ENCODE assay signal across 7 cellular contexts in the genomic region with DNA sequence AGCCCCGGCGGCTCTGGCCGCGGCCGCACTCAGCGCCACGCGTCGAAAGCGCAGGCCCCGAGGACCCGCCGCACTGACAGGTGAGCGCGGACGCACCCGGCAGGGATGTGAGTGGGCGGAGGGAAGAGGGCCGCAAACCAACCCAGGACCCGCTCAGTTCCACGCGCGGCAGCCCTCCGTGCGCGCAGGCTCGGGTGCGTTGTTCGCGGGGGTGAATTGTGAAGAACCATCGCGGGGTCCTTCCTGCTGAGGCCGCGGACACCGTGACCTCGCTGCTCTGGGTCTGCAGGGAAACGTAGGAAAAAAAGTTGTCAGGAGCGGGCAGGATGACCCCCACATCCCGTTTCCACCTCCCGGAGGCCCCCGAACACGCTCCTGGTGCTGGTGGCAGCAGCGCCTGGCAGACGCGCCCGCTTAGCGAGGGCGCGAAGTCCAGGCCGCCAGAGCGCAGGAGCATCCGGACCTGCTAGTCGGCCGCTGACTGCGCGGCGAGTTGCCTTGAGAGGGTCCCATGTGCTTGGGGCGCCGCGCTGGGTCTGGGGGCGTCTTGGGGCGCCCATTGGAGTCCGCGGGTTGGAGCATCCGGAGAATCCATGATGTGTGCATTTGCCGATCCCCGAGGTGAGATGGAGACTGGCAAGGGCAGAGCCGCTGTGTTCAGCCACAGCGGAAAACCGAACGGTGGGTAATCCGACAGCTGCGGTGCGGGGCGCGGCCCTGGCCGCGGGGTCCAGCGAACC. TPM values are rescaled to one million over a fixed set of nuclear protein-coding genes. Genes with fewer than 3 reads are reported as not detected.
A peak's percentile ranks its signal among the peaks of the same experiment; 100 is the strongest.
DNase-seq lines count a peak whose midpoint lies in the region; ATAC-seq lines count a peak whose summit lies in the region.

No MANE protein-coding gene starts in this region.

- H3K4me1 Mint-ChIP-seq in activated CD8-positive, alpha-beta T cell treated with anti-CD3 and anti-CD28 coated beads, Interleukin-2, amount 10 ng/mL, durations not matched to agents 7 days and 5 days (ENCODE audit: low read depth): peaks cover 30% of the 10 kb centered on the region
- peaks cover 26% of the 10 kb centered on the region for H3K4me1 Mint-ChIP-seq in stimulated activated memory B cell treated with anti-CD40 and anti-IgM and Interleukin-4, amounts not matched to agents 10 μg/mL and 1 μg/mL and 100 μg/mL, for 72 hours

- peak overlapping the region; percentile 35 for H3K4me3 Mint-ChIP-seq in activated CD8-positive, alpha-beta T cell treated with anti-CD3 and anti-CD28 coated beads, Interleukin-2, amount 10 ng/mL, durations not matched to agents 7 days and 5 days
- H3K4me3 Mint-ChIP-seq in stimulated activated memory B cell treated with anti-CD40 and anti-IgM and Interleukin-4, amounts not matched to agents 10 μg/mL and 1 μg/mL and 100 μg/mL, for 72 hours: peak overlapping the region; percentile 54

- H3K27ac ChIP-seq in iPS-20b (ENCODE audit: low read length): no peak overlapping the region

- H3K9me3 ChIP-seq in iPS-20b (ENCODE audit: insufficient read depth, low read depth, low read length): no peaks in the 10 kb centered on the region

- H3K27ac Mint-ChIP-seq in activated CD8-positive, alpha-beta T cell treated with anti-CD3 and anti-CD28 coated beads, Interleukin-2, amount 10 ng/mL, durations not matched to agents 7 days and 5 days: no peak overlapping the region
- no peak overlapping the region for H3K27ac Mint-ChIP-seq in stimulated activated memory B cell treated with anti-CD40 and anti-IgM and Interleukin-4, amounts not matched to agents 10 μg/mL and 1 μg/mL and 100 μg/mL, for 72 hours

- peaks cover 74% of the 10 kb centered on the region for H3K27me3 Mint-ChIP-seq in activated CD8-positive, alpha-beta T cell treated with anti-CD3 and anti-CD28 coated beads, Interleukin-2, amount 10 ng/mL, durations not matched to agents 7 days and 5 days (ENCODE audit: low read depth)
- H3K27me3 Mint-ChIP-seq in stimulated activated memory B cell treated with anti-CD40 and anti-IgM and Interleukin-4, amounts not matched to agents 10 μg/mL and 1 μg/mL and 100 μg/mL, for 72 hours: peaks cover 70% of the 10 kb centered on the region

- peak overlapping the region; percentile 67 for H3K4me3 ChIP-seq in iPS-20b (ENCODE audit: low read length)

- no peak overlapping the region for H3K9ac ChIP-seq in iPS-20b (ENCODE audit: low read depth, low read length)

- H3K4me1 ChIP-seq in iPS-20b (ENCODE audit: insufficient read depth, low read length): peaks cover 8% of the 10 kb centered on the region; the same call in 1 of the 2 replicates

- no peaks in the 10 kb centered on the region for H3K36me3 ChIP-seq in iPS-20b (ENCODE audit: insufficient read depth, low read depth, low read length)

- CTCF ChIA-PET in activated CD8-positive, alpha-beta T cell treated with anti-CD3 and anti-CD28 coated beads, Interleukin-2, amount 10 ng/mL, durations not matched to agents 7 days and 5 days (lab: Charles Lee): no interaction called here

- DNase-seq in HCEC 1CT: peak; percentile 49
- DNase-seq in activated CD8-positive, alpha-beta T cell treated with anti-CD3 and anti-CD28 coated beads, Interleukin-2, amount 10 ng/mL, durations not matched to agents 7 days and 5 days: no peak
- no peak for DNase-seq in activated gamma-delta T cell (lab: John Stamatoyannopoulos, UW)
- DNase-seq in GOT3 (lab: John Stamatoyannopoulos, UW): no peak

- no peaks in the 10 kb centered on the region for H3K36me3 Mint-ChIP-seq in activated CD8-positive, alpha-beta T cell treated with anti-CD3 and anti-CD28 coated beads, Interleukin-2, amount 10 ng/mL, durations not matched to agents 7 days and 5 days (ENCODE audit: low read depth)
- no peaks in the 10 kb centered on the region for H3K36me3 Mint-ChIP-seq in stimulated activated memory B cell treated with anti-CD40 and anti-IgM and Interleukin-4, amounts not matched to agents 10 μg/mL and 1 μg/mL and 100 μg/mL, for 72 hours

- peaks cover 97% of the 10 kb centered on the region for H3K27me3 ChIP-seq in iPS-20b (ENCODE audit: insufficient read depth, low read length)

- ATAC-seq in activated CD8-positive, alpha-beta T cell treated with anti-CD3 and anti-CD28 coated beads, Interleukin-2, amount 10 ng/mL, durations not matched to agents 7 days and 5 days: no peak
- no peak for ATAC-seq in stimulated activated memory B cell treated with anti-CD40 and anti-IgM and Interleukin-4, amounts not matched to agents 10 μg/mL and 1 μg/mL and 100 μg/mL, for 72 hours
- no peak for ATAC-seq in HG03520 (IDR thresholded peaks at IDR 0.05; ENCODE audit: unreplicated experiment)

- POLR2A ChIA-PET in activated CD8-positive, alpha-beta T cell treated with anti-CD3 and anti-CD28 coated beads, Interleukin-2, amount 10 ng/mL, durations not matched to agents 7 days and 5 days (lab: Charles Lee): no interaction called here

- H3K9me3 Mint-ChIP-seq in activated CD8-positive, alpha-beta T cell treated with anti-CD3 and anti-CD28 coated beads, Interleukin-2, amount 10 ng/mL, durations not matched to agents 7 days and 5 days (ENCODE audit: insufficient read depth): no peaks in the 10 kb centered on the region
- H3K9me3 Mint-ChIP-seq in stimulated activated memory B cell treated with anti-CD40 and anti-IgM and Interleukin-4, amounts not matched to agents 10 μg/mL and 1 μg/mL and 100 μg/mL, for 72 hours: no peaks in the 10 kb centered on the region

RNA-seq across cellular contexts. Expression of gene GREM1, which starts 0.4 kb away (rescaled TPM):
- not detected for total RNA-seq in activated CD8-positive, alpha-beta T cell treated with anti-CD3 and anti-CD28 coated beads, Interleukin-2, amount 10 ng/mL, durations not matched to agents 7 days and 5 days
